Comparison of ENCODE assay signal across 8 cellular contexts in genomic region chr22:46576556-46577351, GRCh38. TPM values are rescaled to one million over a fixed set of nuclear protein-coding genes. Genes with fewer than 3 reads are reported as not detected.
DNase-seq lines count a peak whose midpoint lies in the region; ATAC-seq, FAIRE-seq and TF ChIP-seq lines count a peak whose summit lies in the region.

No MANE protein-coding gene starts in this region.

- intact Hi-C loops in GM12878 (cut with micrococcal nuclease; ENCODE audit: unreplicated experiment): loop anchor here (5.0 kb wide), 1 partner anchor 36 kb away; no protein-coding TSS in a partner anchor

- WGBS in GM12878 (ENCODE audit: insufficient coverage, insufficient replicate concordance, low lambda C conversion rate, missing lambda C conversion rate): 7% methylated on average over 53 of the region's 141 CpGs

- POLR2A ChIA-PET in GM12878 (lab: Charles Lee): no interaction called here

- no TSS peak for BruUV-seq in GM12878 (replicated peaks; lab: Mats Ljungman, UMichigan)

- DNase-seq in GM06990 (ENCODE audit: extremely low read depth, insufficient read length): peak; percentile 69
- peak; percentile 38 to 83 (median 53) for DNase-seq in T-helper 2 cell
- no peak for DNase-seq in GM12878 (ENCODE audit: low read depth, low spot score)
- peak; percentile 25 to 44 for DNase-seq in stimulated activated CD4-positive, alpha-beta T cell treated with anti-CD3 and anti-CD28 coated beads, Interleukin-1b, Interleukin-23, amount 100 ng/mL, for 1 hour (ENCODE audit: low read depth in 2 of 2)
- DNase-seq in KBM-7: no peak
- no peak for DNase-seq in medulla oblongata (ENCODE audit: extremely low spot score)

- H3K36me3 ChIP-seq in GM06990 (ENCODE audit: control insufficient read depth, insufficient read depth, low read length) (no peaks in the 10 kb centered on the region), GM12878 (ENCODE audit: control insufficient read depth in 2 of 2, insufficient read depth in 2 of 2, low read length in 1 of 2) (no peaks in the 10 kb centered on the region), iPS-20b (ENCODE audit: insufficient read depth, low read depth, low read length) (no peaks in the 10 kb centered on the region)

- H3K79me2 ChIP-seq in GM12878 (ENCODE audit: control insufficient read depth, insufficient read depth, low read length): no peaks in the 10 kb centered on the region; the same call in 1 of the 2 replicates

- H3K4me3 ChIP-seq in GM06990 (replicated peaks; ENCODE audit: low read depth, low read length) (peak overlapping the region; percentile 69), GM12878 (no peak overlapping the region; the same call in 1 of the 2 replicates), iPS-20b (ENCODE audit: low read length) (peak overlapping the region; percentile 51; the same call in 1 of the 2 replicates)

- RAD21 ChIA-PET in GM12878 (lab: Charles Lee; ENCODE audit: unreplicated experiment): interaction anchor here (0.9 to 1.0 kb wide), 2 partner anchors 11 to 38 kb away, joined by 3 to 6 read pairs; no protein-coding TSS in a partner anchor

- no peaks in the 10 kb centered on the region for H4K20me1 ChIP-seq in GM12878 (ENCODE audit: control insufficient read depth, insufficient read depth)

- TF ChIP-seq POLR2A in GM12878 (IDR thresholded peaks at IDR 0.05; ENCODE audit: low read depth, low read length): 0 out of 2 replicates have a peak, but pooled peaks have one; percentile 37

- H3K27ac ChIP-seq in GM12878 (ENCODE audit: control insufficient read depth, insufficient read depth) (no peak overlapping the region), iPS-20b (ENCODE audit: low read length) (no peak overlapping the region)

- no peak for TF ChIP-seq RAD21 in GM12878 (IDR thresholded peaks at IDR 0.05; ENCODE audit: insufficient read depth, low read depth, low read length)

- H3K9ac ChIP-seq in GM12878 (ENCODE audit: control insufficient read depth, insufficient read depth, low read length) (peak overlapping the region; percentile 26; the same call in 1 of the 2 replicates), iPS-20b (ENCODE audit: low read depth, low read length) (peak overlapping the region; percentile 52; the same call in 1 of the 2 replicates)

- H3K27me3 ChIP-seq in GM06990 (replicated peaks; ENCODE audit: control insufficient read depth, insufficient read depth, low read length) (no peaks in the 10 kb centered on the region), GM12878 (replicated peaks in 1 of 2; ENCODE audit: control insufficient read depth in 2 of 2, insufficient read depth in 2 of 2, low read length in 1 of 2) (no peaks in the 10 kb centered on the region; a peak in 1 of 4 replicates), iPS-20b (ENCODE audit: insufficient read depth, low read length) (peaks cover 23% of the 10 kb centered on the region; the same call in 1 of the 2 replicates)

- no peak for TF ChIP-seq EP300 in GM12878 (IDR thresholded peaks at IDR 0.05; ENCODE audit: borderline replicate concordance in 1 of 2, control insufficient read depth in 1 of 2, low read depth in 2 of 2, low read length in 2 of 2)

- H3K4me2 ChIP-seq in GM12878 (ENCODE audit: control insufficient read depth, insufficient read depth): peak overlapping the region; percentile 84

- H3K9me3 ChIP-seq in GM12878 (replicated peaks; ENCODE audit: control insufficient read depth, insufficient read depth, low read length) (peaks cover 4% of the 10 kb centered on the region; the same call in 1 of the 3 replicates), iPS-20b (ENCODE audit: insufficient read depth, low read depth, low read length) (peaks cover 7% of the 10 kb centered on the region; the same call in 1 of the 2 replicates)

- in situ Hi-C loops in GM12878 (cut with MboI) (no loop called here), KBM-7 (cut with MboI; ENCODE audit: low pct_unique_long_range_greater_than_20kb, low sequenced_read_pairs) (no loop called here)

- SMC1A ChIA-PET in GM12878 (lab: Charles Lee; ENCODE audit: uncharacterized antibody, unreplicated experiment): no interaction called here

- ATAC-seq in HG03045 (IDR thresholded peaks at IDR 0.05; ENCODE audit: unreplicated experiment) (peak; percentile 41), GM12878 (peak; percentile 9; the same call in 2 of the 3 replicates)

- no peak for FAIRE-seq in GM12878 (lab: Jason Lieb, UNC)

- H3K4me1 ChIP-seq in GM12878 (ENCODE audit: control insufficient read depth, insufficient read depth, low read length) (peaks cover 15% of the 10 kb centered on the region), iPS-20b (ENCODE audit: insufficient read depth, low read length) (peaks cover 6% of the 10 kb centered on the region)

- CTCF ChIA-PET in GM12878 (lab: Yijun Ruan, JAX): interaction anchor here (1.8 kb wide), 1 partner anchor 13 kb away, joined by 6 read pairs; no protein-coding TSS in a partner anchor

- TF ChIP-seq CTCF in GM06990 (IDR thresholded peaks at IDR 0.05; ENCODE audit: insufficient read depth, low read length, poor library complexity, severe bottlenecking) (no peak), GM12878 (IDR thresholded peaks at IDR 0.05 in 2 of 3, conservative IDR thresholded peaks at IDR 0.05 in 1 of 3; ENCODE audit: control insufficient read depth in 2 of 3, extremely low read depth in 1 of 3, insufficient read depth in 1 of 3, low read depth in 3 of 3, low read length in 3 of 3) (no peak)

- H2AFZ ChIP-seq in GM12878 (ENCODE audit: control insufficient read depth, low read depth, low read length): peak overlapping the region; percentile 72

TF ChIP-seq in GM12878, 131 proteins besides CTCF, POLR2A, EP300 and RAD21 (continues in another document):
- no peak for TF ChIP-seq CEBPZ (IDR thresholded peaks at IDR 0.05; ENCODE audit: low read depth, low read length)

RNA-seq across cellular contexts. Expression of gene CELSR1, which starts 39.3 kb away (rescaled TPM):
- 6.5 and 9.5 TPM in 2 replicates for total RNA-seq in GM12878 (2013; cell fraction: nucleolus; rRNA removed)
- total RNA-seq in GM12878 (2014; rRNA removed) (0.34 and 0.38 TPM in 2 replicates), GM12878 (2014; rRNA removed; fragmentation: Illumina TruSeq; extraction: Trizol) (0.22 and 0.23 TPM in 2 replicates), GM12878 (2021) (0.74 and 0.90 TPM in 2 replicates)
- polyA plus RNA-seq in GM12878 (2011; ENCODE audit: low read depth): 0.20 TPM
- polyA plus RNA-seq in GM12878 (2011; rRNA removed) (1.3 and 1.7 TPM in 2 replicates), GM12878 (2014; fragmentation: Illumina TruSeq; extraction: Trizol) (0.32 and 0.37 TPM in 2 replicates), GM12878 (2014; fragmentation: Nextera tagmentation; extraction: Ambion mirVana) (under 1 TPM in 1 of 2 experiments, not detected in 1; 0.05 TPM), GM12878 (2014; rRNA removed) (0.66 and 0.78 TPM in 2 replicates), GM12878 (2016; fragmentation: Nextera tagmentation; extraction: Ambion mirVana) (under 1 TPM in 1 of 2 experiments, not detected in 1; 0.08 TPM)
- polyA plus RNA-seq in GM12878 (2011; cell fraction: cytosol; rRNA removed): 2.4 and 2.5 TPM in 2 replicates
- polyA plus RNA-seq in GM12878 (2011; cell fraction: nucleus; rRNA removed): 14.0 and 14.2 TPM in 2 replicates
- polyA plus RNA-seq in GM12878 (2012): 0.51 and 0.73 TPM in 2 replicates
- polyA minus RNA-seq in GM12878 (2011; rRNA and poly(A)+ RNA removed): 5.9 and 8.8 TPM in 2 replicates
- polyA minus RNA-seq in GM12878 (2011; cell fraction: cytosol; rRNA and poly(A)+ RNA removed): 2.8 and 3.7 TPM in 2 replicates
- polyA minus RNA-seq in GM12878 (2011; cell fraction: nucleus; rRNA and poly(A)+ RNA removed): 9.6 and 16.9 TPM in 2 replicates

RNA-seq across cellular contexts. Expression of gene GRAMD4, which starts 43.4 kb away (rescaled TPM):
- 20.3 and 24.6 TPM in 2 replicates for total RNA-seq in GM12878 (2013; cell fraction: nucleolus; rRNA removed)
- total RNA-seq in GM12878 (2014; rRNA removed) (27.4 and 28.7 TPM in 2 replicates), GM12878 (2014; rRNA removed; fragmentation: Illumina TruSeq; extraction: Trizol) (8.9 and 11.7 TPM in 2 replicates), GM12878 (2021) (45.5 and 49.1 TPM in 2 replicates)
- 2.6 TPM for polyA plus RNA-seq in GM12878 (2011; ENCODE audit: low read depth)
- polyA plus RNA-seq in GM12878 (2011; rRNA removed) (22.1 and 24.3 TPM in 2 replicates), GM12878 (2014; fragmentation: Illumina TruSeq; extraction: Trizol) (7.2 and 9.5 TPM in 2 replicates), GM12878 (2014; fragmentation: Nextera tagmentation; extraction: Ambion mirVana) (under 1 TPM; 0.21 to 0.73 TPM), GM12878 (2014; rRNA removed) (32.3 and 38.6 TPM in 2 replicates), GM12878 (2016; fragmentation: Nextera tagmentation; extraction: Ambion mirVana) (1 to 10 TPM; 4.2 to 5.3 TPM)
- 11.8 and 18.5 TPM in 2 replicates for polyA plus RNA-seq in GM12878 (2011; cell fraction: cytosol; rRNA removed)
- 69.1 and 78.8 TPM in 2 replicates for polyA plus RNA-seq in GM12878 (2011; cell fraction: nucleus; rRNA removed)
- polyA plus RNA-seq in GM12878 (2012): 6.2 and 8.4 TPM in 2 replicates
- polyA minus RNA-seq in GM12878 (2011; rRNA and poly(A)+ RNA removed): 34.2 and 34.7 TPM in 2 replicates
- polyA minus RNA-seq in GM12878 (2011; cell fraction: cytosol; rRNA and poly(A)+ RNA removed): 13.9 and 15.8 TPM in 2 replicates
- polyA minus RNA-seq in GM12878 (2011; cell fraction: nucleus; rRNA and poly(A)+ RNA removed): 26.5 and 39.9 TPM in 2 replicates

Comparison
In these comparisons a context has a peak if more than half of its experiments do, and no peak if none do; other contexts are left out.
1. DNase-seq: peak in GM06990 (single experiment), T-helper 2 cell (5 of 5) and stimulated activated CD4-positive, alpha-beta T cell treated with anti-CD3 and anti-CD28 coated beads, Interleukin-1b, Interleukin-23, amount 100 ng/mL, for 1 hour (2 of 2); none in GM12878 (single experiment), KBM-7 (single experiment) and medulla oblongata (single experiment).